Comparison of ENCODE assay signal across 30 cellular contexts in genomic region chr19:991932-992669, GRCh38. TPM values are rescaled to one million over a fixed set of nuclear protein-coding genes. Genes with fewer than 3 reads are reported as not detected.
"Had no signal": no experiment of that assay in that cellular context is flagged by ENCODE, and none has a peak within 500 bp of the region (broad histone marks: within the 10 kb centered on the region; RNA-seq: fewer than 3 reads in every experiment).

No MANE protein-coding gene starts in this region.

- H3K4me3 ChIP-seq: colonic mucosa, esophagus squamous epithelium, ovary, sigmoid colon, transverse colon had no signal

- H3K9me3 ChIP-seq: colonic mucosa, esophagus squamous epithelium, ovary, sigmoid colon, transverse colon had no signal

- H3K9me3 Mint-ChIP-seq: activated CD4-positive, alpha-beta memory T cell treated with anti-CD3 and anti-CD28 coated beads for 36 hours; activated CD4-positive, alpha-beta T cell treated with anti-CD3 and anti-CD28 coated beads, Interleukin-2, amount 10 ng/mL, durations not matched to agents 24 days and 14 days; activated naive CD4-positive, alpha-beta T cell treated with anti-CD3 and anti-CD28 coated beads, Interleukin-2, amount 50 U/mL, for 24 hours; activated T-cell treated with anti-CD3 and anti-CD28 coated beads, Interleukin-2, amount 50 U/mL, for 24 hours; activated T-helper 2 cell treated with anti-CD3 and anti-CD28 coated beads, Interferon-gamma antibody, Interleukin-2, Interleukin-4, amounts not matched to agents 10 μg/mL and 5 μg/mL and 100 μg/mL, durations not matched to agents 14 hours and 24 hours and 36 hours; naive B cell; nephron progenitor cell; stimulated activated effector memory CD8-positive, alpha-beta T cell treated with anti-CD3 and anti-CD28 coated beads, Interleukin-12 subunit alpha, Interleukin-12 subunit beta, amount 100 ng/mL, for 72 hours; stimulated activated naive CD8-positive, alpha-beta T cell treated with anti-CD3 and anti-CD28 coated beads, Interleukin-15, amount 100 ng/mL, for 72 hours; T-helper 1 cell treated with Interleukin-12 subunit alpha and Interleukin-12 subunit beta and Interleukin-4 antibody, amounts not matched to agents 30 μg/mL and 1 μg/mL, for 36 hours had no signal

- H3K27ac ChIP-seq: colonic mucosa, epithelial cell of prostate, ovary, sigmoid colon, transverse colon, VCaP had no signal

- H3K27me3 ChIP-seq: ovary had no signal

- H3K36me3 Mint-ChIP-seq: naive B cell had no signal

- DNase-seq: esophagus squamous epithelium, foreskin melanocyte, hippocampal formation, left cardiac atrium, mammary epithelial cell, naive B cell, sigmoid colon had no signal

- H3K27me3 Mint-ChIP-seq: activated naive CD4-positive, alpha-beta T cell treated with anti-CD3 and anti-CD28 coated beads, Interleukin-2, amount 50 U/mL, for 24 hours had no signal

- H3K4me3 Mint-ChIP-seq: activated CD4-positive, alpha-beta memory T cell treated with anti-CD3 and anti-CD28 coated beads for 36 hours; activated CD4-positive, alpha-beta T cell treated with anti-CD3 and anti-CD28 coated beads, Interleukin-2, amount 10 ng/mL, durations not matched to agents 24 days and 14 days; activated naive CD4-positive, alpha-beta T cell treated with anti-CD3 and anti-CD28 coated beads, Interleukin-2, amount 50 U/mL, for 24 hours; activated T-cell treated with anti-CD3 and anti-CD28 coated beads, Interleukin-2, amount 50 U/mL, for 24 hours; naive B cell; nephron progenitor cell; stimulated activated effector memory CD8-positive, alpha-beta T cell treated with anti-CD3 and anti-CD28 coated beads, Interleukin-12 subunit alpha, Interleukin-12 subunit beta, amount 100 ng/mL, for 72 hours; stimulated activated naive CD8-positive, alpha-beta T cell treated with anti-CD3 and anti-CD28 coated beads, Interleukin-15, amount 100 ng/mL, for 72 hours; T-helper 1 cell treated with Interleukin-12 subunit alpha and Interleukin-12 subunit beta and Interleukin-4 antibody, amounts not matched to agents 30 μg/mL and 1 μg/mL, for 36 hours had no signal

- H3K27ac Mint-ChIP-seq: activated CD4-positive, alpha-beta memory T cell treated with anti-CD3 and anti-CD28 coated beads for 36 hours; activated CD4-positive, alpha-beta T cell treated with anti-CD3 and anti-CD28 coated beads, Interleukin-2, amount 10 ng/mL, durations not matched to agents 24 days and 14 days; activated naive CD4-positive, alpha-beta T cell treated with anti-CD3 and anti-CD28 coated beads, Interleukin-2, amount 50 U/mL, for 24 hours; activated T-cell treated with anti-CD3 and anti-CD28 coated beads, Interleukin-2, amount 50 U/mL, for 24 hours; activated T-helper 2 cell treated with anti-CD3 and anti-CD28 coated beads, Interferon-gamma antibody, Interleukin-2, Interleukin-4, amounts not matched to agents 10 μg/mL and 5 μg/mL and 100 μg/mL, durations not matched to agents 14 hours and 24 hours and 36 hours; progenitor cell of endocrine pancreas; T-helper 1 cell treated with Interleukin-12 subunit alpha and Interleukin-12 subunit beta and Interleukin-4 antibody, amounts not matched to agents 30 μg/mL and 1 μg/mL, for 36 hours had no signal

- H3K36me3 ChIP-seq: colonic mucosa, ovary, transverse colon had no signal

RNA-seq across cellular contexts. Expression of gene GRIN3B, which starts 8.1 kb away (rescaled TPM):
- total RNA-seq: activated CD4-positive, alpha-beta memory T cell treated with anti-CD3 and anti-CD28 coated beads for 36 hours; activated CD8-positive, alpha-beta memory T cell treated with anti-CD3 and anti-CD28 coated beads for 36 hours; activated T-helper 2 cell treated with anti-CD3 and anti-CD28 coated beads, Interferon-gamma antibody, Interleukin-2, Interleukin-4, amounts not matched to agents 10 μg/mL and 5 μg/mL and 100 μg/mL, durations not matched to agents 14 hours and 24 hours and 36 hours; colonic mucosa; esophagus squamous epithelium had no signal
- polyA plus RNA-seq: liver had no signal

RNA-seq across cellular contexts. Expression of gene RNU6-2, which starts 29.2 kb away (rescaled TPM):
- total RNA-seq: activated CD4-positive, alpha-beta memory T cell treated with anti-CD3 and anti-CD28 coated beads for 36 hours; activated CD4-positive, alpha-beta T cell treated with anti-CD3 and anti-CD28 coated beads, Interleukin-2, amount 10 ng/mL, durations not matched to agents 24 days and 14 days; activated CD8-positive, alpha-beta memory T cell treated with anti-CD3 and anti-CD28 coated beads for 36 hours; activated T-helper 2 cell treated with anti-CD3 and anti-CD28 coated beads, Interferon-gamma antibody, Interleukin-2, Interleukin-4, amounts not matched to agents 10 μg/mL and 5 μg/mL and 100 μg/mL, durations not matched to agents 14 hours and 24 hours and 36 hours; bronchial epithelial cell; colonic mucosa; dermis microvascular lymphatic vessel endothelial cell; esophagus squamous epithelium; left cardiac atrium; liver; mammary epithelial cell; ovary; progenitor cell of endocrine pancreas; renal cortical epithelial cell; sigmoid colon; transverse colon had no signal
- polyA plus RNA-seq: adipose tissue, keratinocyte, liver, mammary epithelial cell, ovary, sigmoid colon, small intestine had no signal
